In the genomic region with DNA sequence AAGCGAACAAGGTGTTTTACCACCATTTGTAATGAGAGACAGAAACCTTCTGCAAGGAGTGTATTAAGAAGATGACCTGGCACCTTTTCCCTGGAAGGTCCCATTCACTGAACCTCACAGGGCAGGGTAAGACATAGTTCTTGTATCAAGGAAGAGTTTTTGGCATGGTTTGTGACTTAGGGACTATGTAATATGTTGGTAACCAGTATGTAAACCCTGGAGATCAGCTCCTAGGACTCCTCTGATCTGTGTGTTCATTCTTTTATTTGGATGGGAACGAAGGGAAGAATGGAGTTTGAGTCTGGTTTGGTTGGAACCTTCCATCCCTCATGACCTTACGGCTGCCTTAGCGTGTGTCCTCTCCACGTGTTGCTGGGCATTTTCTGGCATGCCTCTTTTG, we compare ENCODE assay signal across 8 cellular contexts.
"Had no signal": no experiment of that assay in that cellular context is flagged by ENCODE, and none has a peak within 500 bp of the region (broad histone marks: within the 10 kb centered on the region; RNA-seq: fewer than 3 reads in every experiment).

No MANE protein-coding gene starts in this region.

- ATAC-seq: GM12878 had no signal

- DNase-seq: GDM1, GF-D8 had no signal

- FAIRE-seq: G401.6, GM12878, GM12891, GM12892, GM18507, GM19239 had no signal

- H3K4me3 ChIP-seq: GM12878 had no signal
